Comparison of ENCODE assay signal across 8 cellular contexts in genomic region chr20:31860431-31861345, GRCh38. TPM values are rescaled to one million over a fixed set of nuclear protein-coding genes. Genes with fewer than 3 reads are reported as not detected.
DNase-seq lines count a peak whose midpoint lies in the region; ATAC-seq lines count a peak whose summit lies in the region.

No MANE protein-coding gene starts in this region.

- H3K9ac ChIP-seq in iPS-18a (ENCODE audit: low read length) = peak overlapping the region; percentile 49

- no peaks in the 10 kb centered on the region for H3K9me3 ChIP-seq in iPS-18a (ENCODE audit: control insufficient read depth, low read depth, low read length)

- peak overlapping the region; percentile 23 for H3K4me3 Mint-ChIP-seq in activated naive CD8-positive, alpha-beta T cell treated with anti-CD3 and anti-CD28 coated beads, Interleukin-2, amount 10 ng/mL, durations not matched to agents 7 days and 5 days
- H3K4me3 Mint-ChIP-seq in stimulated activated memory B cell treated with anti-CD40 and anti-IgM and Interleukin-4, amounts not matched to agents 10 μg/mL and 1 μg/mL and 100 μg/mL, for 72 hours = peak overlapping the region; percentile 11

- POLR2A ChIA-PET in activated naive CD8-positive, alpha-beta T cell treated with anti-CD3 and anti-CD28 coated beads, Interleukin-2, amount 10 ng/mL, durations not matched to agents 7 days and 5 days (lab: Charles Lee) = interaction anchor here (1.1 kb wide), 1 partner anchor 91 kb away, joined by 4 read pairs; the partner anchor contains the start of gene PDRG1

- H3K36me3 Mint-ChIP-seq in activated naive CD8-positive, alpha-beta T cell treated with anti-CD3 and anti-CD28 coated beads, Interleukin-2, amount 10 ng/mL, durations not matched to agents 7 days and 5 days = no peaks in the 10 kb centered on the region
- no peaks in the 10 kb centered on the region for H3K36me3 Mint-ChIP-seq in stimulated activated memory B cell treated with anti-CD40 and anti-IgM and Interleukin-4, amounts not matched to agents 10 μg/mL and 1 μg/mL and 100 μg/mL, for 72 hours

- H3K4me1 ChIP-seq in iPS-18a (ENCODE audit: control insufficient read depth, low read depth, low read length) = peaks cover 16% of the 10 kb centered on the region

- H3K9me3 Mint-ChIP-seq in activated naive CD8-positive, alpha-beta T cell treated with anti-CD3 and anti-CD28 coated beads, Interleukin-2, amount 10 ng/mL, durations not matched to agents 7 days and 5 days = no peaks in the 10 kb centered on the region
- no peaks in the 10 kb centered on the region for H3K9me3 Mint-ChIP-seq in stimulated activated memory B cell treated with anti-CD40 and anti-IgM and Interleukin-4, amounts not matched to agents 10 μg/mL and 1 μg/mL and 100 μg/mL, for 72 hours

- peaks cover 18% of the 10 kb centered on the region for H3K27me3 ChIP-seq in iPS-18a (ENCODE audit: control insufficient read depth, insufficient read depth, low read length)

- H3K27ac Mint-ChIP-seq in activated naive CD8-positive, alpha-beta T cell treated with anti-CD3 and anti-CD28 coated beads, Interleukin-2, amount 10 ng/mL, durations not matched to agents 7 days and 5 days = no peak overlapping the region
- H3K27ac Mint-ChIP-seq in stimulated activated memory B cell treated with anti-CD40 and anti-IgM and Interleukin-4, amounts not matched to agents 10 μg/mL and 1 μg/mL and 100 μg/mL, for 72 hours = no peak overlapping the region

- H3K36me3 ChIP-seq in iPS-18a (ENCODE audit: control insufficient read depth, low read depth, low read length) = no peaks in the 10 kb centered on the region

- H3K27ac ChIP-seq in iPS-18a (ENCODE audit: low read length) = no peak overlapping the region

- peak overlapping the region; percentile 79 for H3K4me3 ChIP-seq in iPS-18a (ENCODE audit: low read length)

- DNase-seq in NCI-H2029 (lab: John Stamatoyannopoulos, UW) = peak; percentile 26
- no peak for DNase-seq in NCI-H2029 treated with DMSO at 0.1 percent for 48 hours (lab: John Stamatoyannopoulos, UW)
- peak; percentile 69 for DNase-seq in HuH-7.5 (ENCODE audit: low spot score)
- no peak for DNase-seq in activated naive CD8-positive, alpha-beta T cell treated with anti-CD3 and anti-CD28 coated beads, Interleukin-2, amount 10 ng/mL, durations not matched to agents 7 days and 5 days

- H3K4me1 Mint-ChIP-seq in activated naive CD8-positive, alpha-beta T cell treated with anti-CD3 and anti-CD28 coated beads, Interleukin-2, amount 10 ng/mL, durations not matched to agents 7 days and 5 days = peaks cover 29% of the 10 kb centered on the region
- peaks cover 22% of the 10 kb centered on the region for H3K4me1 Mint-ChIP-seq in stimulated activated memory B cell treated with anti-CD40 and anti-IgM and Interleukin-4, amounts not matched to agents 10 μg/mL and 1 μg/mL and 100 μg/mL, for 72 hours

- H3K27me3 Mint-ChIP-seq in activated naive CD8-positive, alpha-beta T cell treated with anti-CD3 and anti-CD28 coated beads, Interleukin-2, amount 10 ng/mL, durations not matched to agents 7 days and 5 days = peaks cover 33% of the 10 kb centered on the region
- peaks cover 19% of the 10 kb centered on the region for H3K27me3 Mint-ChIP-seq in stimulated activated memory B cell treated with anti-CD40 and anti-IgM and Interleukin-4, amounts not matched to agents 10 μg/mL and 1 μg/mL and 100 μg/mL, for 72 hours

- peak; percentile 21 for ATAC-seq in activated naive CD8-positive, alpha-beta T cell treated with anti-CD3 and anti-CD28 coated beads, Interleukin-2, amount 10 ng/mL, durations not matched to agents 7 days and 5 days (ENCODE audit: low read depth)
- peak; percentile 46 for ATAC-seq in stimulated activated memory B cell treated with anti-CD40 and anti-IgM and Interleukin-4, amounts not matched to agents 10 μg/mL and 1 μg/mL and 100 μg/mL, for 72 hours
- ATAC-seq in GM18861 (IDR thresholded peaks at IDR 0.05; ENCODE audit: unreplicated experiment) (no peak), HG02623 (IDR thresholded peaks at IDR 0.05; ENCODE audit: unreplicated experiment) (no peak)

RNA-seq across cellular contexts. Expression of gene DUSP15, which starts 9.6 kb away (rescaled TPM):
- not detected for total RNA-seq in activated naive CD8-positive, alpha-beta T cell treated with anti-CD3 and anti-CD28 coated beads, Interleukin-2, amount 10 ng/mL, durations not matched to agents 7 days and 5 days

RNA-seq across cellular contexts. Expression of gene TTLL9, which starts 9.7 kb away (rescaled TPM):
- not detected for total RNA-seq in activated naive CD8-positive, alpha-beta T cell treated with anti-CD3 and anti-CD28 coated beads, Interleukin-2, amount 10 ng/mL, durations not matched to agents 7 days and 5 days

RNA-seq across cellular contexts. Expression of gene FOXS1, which starts 15.3 kb away (rescaled TPM):
- not detected for total RNA-seq in activated naive CD8-positive, alpha-beta T cell treated with anti-CD3 and anti-CD28 coated beads, Interleukin-2, amount 10 ng/mL, durations not matched to agents 7 days and 5 days

RNA-seq across cellular contexts. Expression of gene MYLK2, which starts 41.5 kb away (rescaled TPM):
- total RNA-seq in activated naive CD8-positive, alpha-beta T cell treated with anti-CD3 and anti-CD28 coated beads, Interleukin-2, amount 10 ng/mL, durations not matched to agents 7 days and 5 days = under 1 TPM; 0.31 to 0.39 TPM

Comparison
In these comparisons a context has a peak if more than half of its experiments do, and no peak if none do; other contexts are left out.
1. DNase-seq: peak in NCI-H2029 (single experiment) and HuH-7.5 (single experiment); none in NCI-H2029 treated with DMSO at 0.1 percent for 48 hours (single experiment) and activated naive CD8-positive, alpha-beta T cell treated with anti-CD3 and anti-CD28 coated beads, Interleukin-2, amount 10 ng/mL, durations not matched to agents 7 days and 5 days (single experiment).
2. ATAC-seq: peak in activated naive CD8-positive, alpha-beta T cell treated with anti-CD3 and anti-CD28 coated beads, Interleukin-2, amount 10 ng/mL, durations not matched to agents 7 days and 5 days (single experiment) and stimulated activated memory B cell treated with anti-CD40 and anti-IgM and Interleukin-4, amounts not matched to agents 10 μg/mL and 1 μg/mL and 100 μg/mL, for 72 hours (single experiment); none in GM18861 (single experiment) and HG02623 (single experiment).